Comparison of ENCODE assay signal across 28 cellular contexts in genomic region chr1:7315946-7316345, GRCh38.
"Had no signal": no experiment of that assay in that cellular context is flagged by ENCODE, and none has a peak within 500 bp of the region (broad histone marks: within the 10 kb centered on the region; RNA-seq: fewer than 3 reads in every experiment).

No MANE protein-coding gene starts in this region.

- H3K4me3 ChIP-seq: ascending aorta, breast epithelium, cardiac muscle cell, coronary artery, dorsolateral prefrontal cortex had no signal

- ATAC-seq: activated CD4-positive, alpha-beta T cell treated with anti-CD3 and anti-CD28 coated beads for 36 hours; activated CD4-positive, CD25-positive, alpha-beta regulatory T cell treated with anti-CD3 and anti-CD28 coated beads, Interleukin-2, amount 50 U/mL, for 24 hours; activated naive CD4-positive, alpha-beta T cell treated with anti-CD3 and anti-CD28 coated beads, Interleukin-2, amount 50 U/mL, for 72 hours; activated T-cell treated with anti-CD3 and anti-CD28 coated beads, Interleukin-2, amount 50 U/mL, for 72 hours; effector memory CD8-positive, alpha-beta T cell had no signal

- H3K27ac ChIP-seq: ascending aorta, breast epithelium, cardiac muscle cell, coronary artery, dorsolateral prefrontal cortex, epithelial cell of prostate, VCaP had no signal

- H3K4me1 Mint-ChIP-seq: activated B cell treated with CpG ODN at 0.5 μM for 24 hours; activated CD4-positive, alpha-beta T cell treated with anti-CD3 and anti-CD28 coated beads for 36 hours; activated naive CD4-positive, alpha-beta T cell treated with anti-CD3 and anti-CD28 coated beads, Interleukin-2, amount 10 ng/mL, durations not matched to agents 7 days and 5 days; activated naive CD8-positive, alpha-beta T cell treated with anti-CD3 and anti-CD28 coated beads, Interleukin-2, amount 10 ng/mL, durations not matched to agents 7 days and 5 days had no signal

- H3K4me1 ChIP-seq: ascending aorta, breast epithelium had no signal

- H3K9me3 ChIP-seq: ascending aorta had no signal

- H3K36me3 ChIP-seq: ascending aorta, breast epithelium, cardiac muscle cell had no signal

- H3K4me3 Mint-ChIP-seq: activated B cell treated with CpG ODN at 0.5 μM for 24 hours; activated CD4-positive, alpha-beta T cell treated with anti-CD3 and anti-CD28 coated beads for 36 hours; activated naive CD4-positive, alpha-beta T cell treated with anti-CD3 and anti-CD28 coated beads, Interleukin-2, amount 10 ng/mL, durations not matched to agents 7 days and 5 days; activated naive CD8-positive, alpha-beta T cell treated with anti-CD3 and anti-CD28 coated beads, Interleukin-2, amount 10 ng/mL, durations not matched to agents 7 days and 5 days; activated T-cell treated with anti-CD3 and anti-CD28 coated beads, Interleukin-2, amount 50 U/mL, for 24 hours; activated T-cell treated with anti-CD3 and anti-CD28 coated beads, Interleukin-2, amount 50 U/mL, for 72 hours; brain; dendritic cell treated with granulocyte-macrophage colony-stimulating factor and Interleukin-4, amounts not matched to agents 40 ng/mL and 50 ng/mL, for 4 days; effector memory CD8-positive, alpha-beta T cell had no signal

- DNase-seq: activated B cell treated with CpG ODN at 0.5 μM for 24 hours; activated CD4-positive, alpha-beta T cell treated with anti-CD3 and anti-CD28 coated beads for 36 hours; activated CD4-positive, alpha-beta T cell treated with anti-CD3 and anti-CD28 coated beads, Interleukin-2, amount 50 U/mL, for 1 hour; activated CD4-positive, alpha-beta T cell treated with anti-CD3 and anti-CD28 coated beads, Interleukin-2, amount 50 U/mL, for 48 hours; activated CD8-positive, alpha-beta memory T cell treated with anti-CD3 and anti-CD28 coated beads, Interleukin-2, amount 50 U/mL, for 48 hours; activated gamma-delta T cell; activated naive CD4-positive, alpha-beta T cell; activated naive CD4-positive, alpha-beta T cell treated with anti-CD3 and anti-CD28 coated beads, Interleukin-2, amount 10 ng/mL, durations not matched to agents 7 days and 5 days; activated naive CD8-positive, alpha-beta T cell treated with anti-CD3 and anti-CD28 coated beads, Interleukin-2, amount 10 ng/mL, durations not matched to agents 7 days and 5 days; activated T-cell treated with anti-CD3 and anti-CD28 coated beads for 4 hours; activated T-cell treated with anti-CD3 and anti-CD28 coated beads, Interleukin-2, amount 50 U/mL, for 24 hours; activated T-cell treated with anti-CD3 and anti-CD28 coated beads, Interleukin-2, amount 50 U/mL, for 72 hours; central memory CD4-positive, alpha-beta T cell; cerebellar nuclear complex; dorsolateral prefrontal cortex; effector CD4-positive, alpha-beta T cell; effector memory CD8-positive, alpha-beta T cell; T-helper 2 cell had no signal

- H3K27me3 Mint-ChIP-seq: dendritic cell treated with granulocyte-macrophage colony-stimulating factor and Interleukin-4, amounts not matched to agents 40 ng/mL and 50 ng/mL, for 4 days had no signal

- H3K36me3 Mint-ChIP-seq: activated naive CD4-positive, alpha-beta T cell treated with anti-CD3 and anti-CD28 coated beads, Interleukin-2, amount 10 ng/mL, durations not matched to agents 7 days and 5 days; activated naive CD8-positive, alpha-beta T cell treated with anti-CD3 and anti-CD28 coated beads, Interleukin-2, amount 10 ng/mL, durations not matched to agents 7 days and 5 days; brain had no signal

- H3K9me3 Mint-ChIP-seq: activated B cell treated with CpG ODN at 0.5 μM for 24 hours; activated naive CD4-positive, alpha-beta T cell treated with anti-CD3 and anti-CD28 coated beads, Interleukin-2, amount 10 ng/mL, durations not matched to agents 7 days and 5 days; activated naive CD8-positive, alpha-beta T cell treated with anti-CD3 and anti-CD28 coated beads, Interleukin-2, amount 10 ng/mL, durations not matched to agents 7 days and 5 days; dendritic cell treated with granulocyte-macrophage colony-stimulating factor and Interleukin-4, amounts not matched to agents 40 ng/mL and 50 ng/mL, for 4 days; effector memory CD8-positive, alpha-beta T cell had no signal

- H3K27ac Mint-ChIP-seq: activated B cell treated with CpG ODN at 0.5 μM for 24 hours; activated CD4-positive, alpha-beta T cell treated with anti-CD3 and anti-CD28 coated beads for 36 hours; activated naive CD4-positive, alpha-beta T cell treated with anti-CD3 and anti-CD28 coated beads, Interleukin-2, amount 10 ng/mL, durations not matched to agents 7 days and 5 days; activated naive CD4-positive, alpha-beta T cell treated with anti-CD3 and anti-CD28 coated beads, Interleukin-2, amount 50 U/mL, for 72 hours; activated naive CD8-positive, alpha-beta T cell treated with anti-CD3 and anti-CD28 coated beads, Interleukin-2, amount 10 ng/mL, durations not matched to agents 7 days and 5 days; activated T-cell treated with anti-CD3 and anti-CD28 coated beads, Interleukin-2, amount 50 U/mL, for 24 hours; activated T-cell treated with anti-CD3 and anti-CD28 coated beads, Interleukin-2, amount 50 U/mL, for 72 hours; brain; dendritic cell treated with granulocyte-macrophage colony-stimulating factor and Interleukin-4, amounts not matched to agents 40 ng/mL and 50 ng/mL, for 4 days; effector memory CD8-positive, alpha-beta T cell had no signal

- H3K27me3 ChIP-seq: ascending aorta, breast epithelium, cardiac muscle cell, dorsolateral prefrontal cortex had no signal
